22 cellular contexts compared by ENCODE assay signal in the genomic region with DNA sequence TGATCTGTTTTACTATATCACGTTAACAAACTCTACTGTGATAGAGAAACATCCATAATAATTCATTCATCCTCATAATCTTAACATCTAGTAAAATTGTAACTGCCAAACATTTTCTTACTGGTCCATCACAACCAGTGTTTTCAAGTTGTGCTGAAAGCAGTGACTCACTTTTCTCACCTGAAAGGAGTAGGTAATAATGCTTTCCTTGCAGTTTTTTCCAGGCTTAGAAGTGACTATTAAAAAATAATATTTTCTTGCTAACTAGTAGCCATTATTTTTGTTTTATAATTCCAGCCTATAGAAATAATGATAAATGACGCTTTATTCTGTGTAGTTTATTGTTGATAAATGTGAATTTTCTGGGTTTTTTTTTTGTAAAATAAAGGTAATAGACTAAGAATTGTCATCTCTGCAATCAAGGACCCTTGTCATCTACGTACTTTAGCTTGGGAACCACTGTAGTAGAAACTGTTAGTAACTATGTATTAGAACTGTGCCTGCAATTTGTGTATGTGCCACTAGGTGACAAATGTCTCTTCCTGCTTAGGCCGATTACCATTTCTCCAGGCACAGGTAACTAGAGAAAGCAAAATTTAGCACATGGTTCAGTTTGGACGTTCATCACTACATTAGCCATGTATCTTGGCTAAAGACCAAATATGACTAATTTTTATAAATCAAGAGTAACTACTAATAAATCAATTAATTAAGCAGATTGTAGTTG.
DNase-seq lines count a peak whose midpoint lies in the region; ATAC-seq and TF ChIP-seq lines count a peak whose summit lies in the region.
"Had no signal": no experiment of that assay in that cellular context is flagged by ENCODE, and none has a peak within 500 bp of the region (broad histone marks: within the 10 kb centered on the region; RNA-seq: fewer than 3 reads in every experiment).

No MANE protein-coding gene starts in this region.

- H3K27me3 Mint-ChIP-seq in endodermal cell (ENCODE audit: insufficient read depth): no peaks in the 10 kb centered on the region

- H3K9me3 ChIP-seq in MM.1S (replicated peaks; ENCODE audit: insufficient read depth, low read length) (no peaks in the 10 kb centered on the region), endodermal cell (ENCODE audit: control insufficient read depth, low read length) (peaks cover 21% of the 10 kb centered on the region)
- H3K9me3 ChIP-seq: HAP-1 had no signal

- H3F3A ChIP-seq in MM.1S (ENCODE audit: insufficient read depth, low read length): no peaks in the 10 kb centered on the region

- H3K9ac ChIP-seq in MM.1S (ENCODE audit: low read length): no peak overlapping the region
- H3K9ac ChIP-seq in endodermal cell (ENCODE audit: extremely low read depth, low read length, poor library complexity, severe bottlenecking): no peak overlapping the region

- TF ChIP-seq CTCF in MM.1S (IDR thresholded peaks at IDR 0.05; ENCODE audit: low read length): peak; percentile 36
- peak; percentile 79 for TF ChIP-seq CTCF in endodermal cell (conservative IDR thresholded peaks at IDR 0.05)
- TF ChIP-seq CTCF in retinal pigment epithelial cell (conservative IDR thresholded peaks at IDR 0.05; ENCODE audit: low read depth, low read length): peak; percentile 18
- TF ChIP-seq CTCF in GM10248 (IDR thresholded peaks at IDR 0.05; ENCODE audit: control extremely low read depth, extremely low read depth, low read depth, missing control alignments): no peak
- no peak for TF ChIP-seq CTCF in GM13977 (IDR thresholded peaks at IDR 0.05; ENCODE audit: extremely low read depth, insufficient read depth, missing control alignments)

- H3K9me3 Mint-ChIP-seq in endodermal cell: peaks cover 30% of the 10 kb centered on the region

- no peak overlapping the region for H3K4me2 ChIP-seq in MM.1S (ENCODE audit: low read depth, low read length)

- H3K4me1 ChIP-seq in MM.1S (ENCODE audit: low read length) (no peaks in the 10 kb centered on the region), endodermal cell (ENCODE audit: control insufficient read depth, insufficient read depth, low read length) (peaks cover 3% of the 10 kb centered on the region)
- H3K4me1 ChIP-seq: HAP-1 had no signal

- in situ Hi-C loops in GM13977 (cut with MboI; ENCODE audit: low pct_unique_long_range_greater_than_20kb, low sequenced_read_pairs, unreplicated experiment): no loop called here

- no peak overlapping the region for H3K4me3 Mint-ChIP-seq in endodermal cell
- H3K4me3 Mint-ChIP-seq: CD8-positive, alpha-beta T cell; natural killer cell treated with Interleukin-12 subunit alpha and Interleukin-12 subunit beta and Interleukin-15 and Interleukin-18, amount 100 ng/mL, for 72 hours had no signal

- WGBS in endodermal cell (ENCODE audit: insufficient coverage in 1 of 2, insufficient read length in 1 of 2), 2 experiments: 79 to 94% methylated on average over 2 to 5 of the region's 5 CpGs

- H3K27ac ChIP-seq in MM.1S (ENCODE audit: low read length): no peak overlapping the region
- no peak overlapping the region for H3K27ac ChIP-seq in endodermal cell (ENCODE audit: low read depth, low read length)
- H3K27ac ChIP-seq: esophagus squamous epithelium had no signal

- no peak overlapping the region for H2AFZ ChIP-seq in MM.1S (ENCODE audit: low read length)

- H3K4me1 Mint-ChIP-seq in endodermal cell: peaks cover 12% of the 10 kb centered on the region

- ATAC-seq in GM19324 (IDR thresholded peaks at IDR 0.05; ENCODE audit: low FRiP score, unreplicated experiment): no peak
- ATAC-seq: CD8-positive, alpha-beta T cell; left ventricle myocardium superior; natural killer cell treated with Interleukin-12 subunit alpha and Interleukin-12 subunit beta and Interleukin-15 and Interleukin-18, amount 100 ng/mL, for 72 hours; right cardiac atrium had no signal

- DNase-seq in NCI-H2171 treated with DMSO at 0.1 percent for 48 hours (lab: John Stamatoyannopoulos, UW) (peak; percentile 2), NCI-H2171 (lab: John Stamatoyannopoulos, UW) (no peak), MM.1S (no peak), endodermal cell (no peak), retinal pigment epithelial cell (ENCODE audit: low read depth) (no peak), GM10248 (ENCODE audit: extremely low spot score) (no peak), GM13977 (ENCODE audit: low spot score) (no peak)
- DNase-seq: activated CD4-positive, alpha-beta T cell treated with anti-CD3 and anti-CD28 coated beads, Interleukin-2, amount 50 U/mL, for 4 hours; amygdala; CD8-positive, alpha-beta T cell; esophagus squamous epithelium; hypothalamus; left ventricle myocardium superior; NCI-H187 treated with DMSO at 0.1 percent for 48 hours; NCI-H69; right cardiac atrium; SHP77 treated with DMSO at 0.1 percent for 48 hours; stimulated activated CD4-positive, alpha-beta T cell treated with anti-CD3 and anti-CD28 coated beads, Interleukin-4, amount 100 ng/mL, for 24 hours; trophoblast cell had no signal

- no peak overlapping the region for H3K4me3 ChIP-seq in MM.1S (ENCODE audit: low read length)
- no peak overlapping the region for H3K4me3 ChIP-seq in endodermal cell (ENCODE audit: low read length)
- H3K4me3 ChIP-seq in retinal pigment epithelial cell (ENCODE audit: low read length): no peak overlapping the region
- H3K4me3 ChIP-seq: esophagus squamous epithelium, HAP-1 had no signal

- CTCF ChIA-PET in GM10248 (lab: Yijun Ruan, JAX): no interaction called here

- H3K36me3 ChIP-seq in MM.1S (replicated peaks; ENCODE audit: insufficient read depth, low read length): no peaks in the 10 kb centered on the region
- no peaks in the 10 kb centered on the region for H3K36me3 ChIP-seq in endodermal cell (ENCODE audit: control insufficient read depth, insufficient read depth, low read length)
- H3K36me3 ChIP-seq: esophagus squamous epithelium, HAP-1 had no signal

- no peaks in the 10 kb centered on the region for H3K9me2 ChIP-seq in MM.1S (replicated peaks; ENCODE audit: insufficient read depth, low read length)

- no peaks in the 10 kb centered on the region for H3K27me3 ChIP-seq in MM.1S (replicated peaks; ENCODE audit: insufficient read depth, low read length)
- peaks cover 12% of the 10 kb centered on the region for H3K27me3 ChIP-seq in endodermal cell (ENCODE audit: control insufficient read depth, insufficient read depth, low read length, poor library complexity, severe bottlenecking)
- H3K27me3 ChIP-seq: esophagus squamous epithelium had no signal

- no peaks in the 10 kb centered on the region for H3K79me2 ChIP-seq in MM.1S (ENCODE audit: low read length)

- H4K20me1 ChIP-seq in MM.1S (ENCODE audit: insufficient read depth, low read length): no peaks in the 10 kb centered on the region

- no peak overlapping the region for H3K27ac Mint-ChIP-seq in endodermal cell
- H3K27ac Mint-ChIP-seq: CD8-positive, alpha-beta T cell; natural killer cell treated with Interleukin-12 subunit alpha and Interleukin-12 subunit beta and Interleukin-15 and Interleukin-18, amount 100 ng/mL, for 72 hours had no signal

- POLR2A ChIA-PET in GM10248 (lab: Yijun Ruan, JAX): no interaction called here

- no peaks in the 10 kb centered on the region for H3K36me3 Mint-ChIP-seq in endodermal cell (ENCODE audit: low read depth)
- H3K36me3 Mint-ChIP-seq: CD8-positive, alpha-beta T cell had no signal

Comparison
In these comparisons a context has a peak if more than half of its experiments do, and no peak if none do; other contexts are left out.
1. CTCF ChIP-seq: peak in MM.1S (single experiment), endodermal cell (single experiment) and retinal pigment epithelial cell (single experiment); none in GM10248 (single experiment) and GM13977 (single experiment).